10 cellular contexts compared by ENCODE assay signal in genomic region chr15:65954289-65954741, GRCh38.
DNase-seq lines count a peak whose midpoint lies in the region; ATAC-seq and TF ChIP-seq lines count a peak whose summit lies in the region.
"Had no signal": no experiment of that assay in that cellular context is flagged by ENCODE, and none has a peak within 500 bp of the region (broad histone marks: within the 10 kb centered on the region; RNA-seq: fewer than 3 reads in every experiment).

No MANE protein-coding gene starts in this region.

- no peak overlapping the region for H2BK12ac ChIP-seq in mesenchymal stem cell (ENCODE audit: low read length in 2 of 2)

- H3K27me3 ChIP-seq in HCT116 (ENCODE audit: insufficient read depth, low read length) (peaks cover 5% of the 10 kb centered on the region; the same call in 1 of the 2 replicates), mesendoderm (ENCODE audit: insufficient read depth, low read length, poor library complexity) (no peaks in the 10 kb centered on the region), mesenchymal stem cell (ENCODE audit: control insufficient read depth in 1 of 2, insufficient read depth in 1 of 2, low read length in 2 of 2) (peaks cover 37 to 62% of the 10 kb centered on the region in 2 experiments)
- no peaks in the 10 kb centered on the region for H3K27me3 ChIP-seq in CD8-positive, alpha-beta T cell (ENCODE audit: insufficient read depth, low read length)

- H3K9ac ChIP-seq in HCT116 (ENCODE audit: low read length) (no peak overlapping the region), mesendoderm (ENCODE audit: low read length) (no peak overlapping the region), mesenchymal stem cell (ENCODE audit: low read length) (no peak overlapping the region)

- no peak overlapping the region for H2BK15ac ChIP-seq in mesendoderm (replicated peaks; ENCODE audit: low read depth)
- H2BK15ac ChIP-seq in mesenchymal stem cell (ENCODE audit: low read depth, poor library complexity, severe bottlenecking) = no peak overlapping the region

- ATAC-seq in HCT116 (peak; percentile 89), GM18868 (IDR thresholded peaks at IDR 0.05; ENCODE audit: unreplicated experiment) (no peak)
- ATAC-seq in CD8-positive, alpha-beta T cell = no peak

- H3K4me3 ChIP-seq in HCT116 (replicated peaks in 1 of 2; ENCODE audit: low read depth in 1 of 2, low read length in 2 of 2) (no peak overlapping the region), mesendoderm (ENCODE audit: low read length) (no peak overlapping the region), mesenchymal stem cell (ENCODE audit: insufficient read depth in 1 of 2, low read depth in 1 of 2, low read length in 2 of 2) (no peak overlapping the region)
- no peak overlapping the region for H3K4me3 ChIP-seq in CD8-positive, alpha-beta T cell (ENCODE audit: low read depth, low read length)

- H4K5ac ChIP-seq in mesendoderm (ENCODE audit: low read length) = no peak overlapping the region

- no TSS peak for BruUV-seq in HCT116 (replicated peaks; lab: Mats Ljungman, UMichigan)

- DNase-seq in HCT116 (ENCODE audit: low read depth, low spot score) (peak; percentile 31), NCI-H226 (peak; percentile 78), mesendoderm (peak; percentile 96), Ammon's horn (ENCODE audit: low spot score) (no peak), mesenchymal stem cell (no peak)
- no peak for DNase-seq in CD8-positive, alpha-beta T cell
- DNase-seq: KG1, small intestine had no signal

- H3K27ac ChIP-seq in HCT116 (ENCODE audit: low read depth, low read length) (no peak overlapping the region), mesendoderm (ENCODE audit: low read depth, low read length) (no peak overlapping the region), mesenchymal stem cell (ENCODE audit: low read length, poor library complexity, severe bottlenecking) (no peak overlapping the region)
- H3K27ac ChIP-seq in CD8-positive, alpha-beta T cell (ENCODE audit: low read depth, low read length) = no peak overlapping the region

- POLR2A ChIA-PET in HCT116 (lab: Charles Lee) = no interaction called here
- POLR2A ChIA-PET in CD8-positive, alpha-beta T cell (lab: Charles Lee) = no interaction called here

- H4K8ac ChIP-seq in mesendoderm (ENCODE audit: low read depth, low read length) = no peak overlapping the region
- H4K8ac ChIP-seq in mesenchymal stem cell (ENCODE audit: low read length) = no peak overlapping the region

- no peak overlapping the region for H4K91ac ChIP-seq in mesenchymal stem cell (ENCODE audit: low read length)

- H3K14ac ChIP-seq in mesenchymal stem cell (ENCODE audit: low read length in 2 of 2) = no peak overlapping the region

- H3K4me2 ChIP-seq in HCT116 (ENCODE audit: low read length) (peak overlapping the region; percentile 25), mesendoderm (ENCODE audit: low read length) (no peak overlapping the region), mesenchymal stem cell (ENCODE audit: low read length, poor library complexity, severe bottlenecking) (no peak overlapping the region)

- TF ChIP-seq RAD21 in HCT116 (IDR thresholded peaks at IDR 0.05; ENCODE audit: low read depth) = no peak

- no peak overlapping the region for H3K4me3 Mint-ChIP-seq in brain
- H3K4me3 Mint-ChIP-seq in CD8-positive, alpha-beta T cell = no peak overlapping the region

- H3K79me2 ChIP-seq in HCT116 (ENCODE audit: insufficient read depth, low read length) (no peaks in the 10 kb centered on the region), mesendoderm (ENCODE audit: control insufficient read depth, insufficient read depth, low read length) (no peaks in the 10 kb centered on the region)

- peaks cover 9% of the 10 kb centered on the region for H3K27me3 Mint-ChIP-seq in brain
- peaks cover 11% of the 10 kb centered on the region for H3K27me3 Mint-ChIP-seq in CD8-positive, alpha-beta T cell (ENCODE audit: low read depth)

- no peak overlapping the region for H3K56ac ChIP-seq in mesendoderm (ENCODE audit: low read length)

- no CpG with 5 or more reads among the region's 4 CpGs for WGBS in mesendoderm (ENCODE audit: extremely low coverage, insufficient coverage, low lambda C conversion rate)
- 47% methylated on average over 4 of the region's 4 CpGs for WGBS in mesenchymal stem cell

- H2AK5ac ChIP-seq in mesendoderm (ENCODE audit: low read length) = no peak overlapping the region
- H2AK5ac ChIP-seq in mesenchymal stem cell (ENCODE audit: low read length, severe bottlenecking) = no peak overlapping the region

- no peaks in the 10 kb centered on the region for H3K9me2 ChIP-seq in HCT116 (ENCODE audit: insufficient read depth)

- no peak overlapping the region for H3K4ac ChIP-seq in mesendoderm (ENCODE audit: low read depth, low read length)
- no peak overlapping the region for H3K4ac ChIP-seq in mesenchymal stem cell (ENCODE audit: low read depth in 1 of 2, low read length in 2 of 2)

- CTCF ChIA-PET in HCT116 (lab: Charles Lee) = no interaction called here
- CTCF ChIA-PET in CD8-positive, alpha-beta T cell (lab: Charles Lee) = no interaction called here

- H3K27ac Mint-ChIP-seq in brain = peak overlapping the region in 3 of 5 experiments; percentile 44 to 87 (median 85)
- no peak overlapping the region for H3K27ac Mint-ChIP-seq in CD8-positive, alpha-beta T cell

- H3K4me1 Mint-ChIP-seq in brain = peaks cover 48% of the 10 kb centered on the region
- H3K4me1 Mint-ChIP-seq in CD8-positive, alpha-beta T cell (ENCODE audit: low read depth) = no peaks in the 10 kb centered on the region

- intact Hi-C loops in HCT116 (cut with micrococcal nuclease) = no loop called here
- intact Hi-C loops in CD8-positive, alpha-beta T cell (cut with DNase I, micrococcal nuclease) = no loop called here

- H3K23ac ChIP-seq in mesendoderm (ENCODE audit: low read length) (no peak overlapping the region), mesenchymal stem cell (ENCODE audit: low read length in 2 of 2) (no peak overlapping the region)

- no peaks in the 10 kb centered on the region for H3K79me1 ChIP-seq in mesendoderm (ENCODE audit: low read length)
- H3K79me1 ChIP-seq in mesenchymal stem cell (replicated peaks; ENCODE audit: low read length, poor library complexity, severe bottlenecking) = no peaks in the 10 kb centered on the region

- no peaks in the 10 kb centered on the region for H3K36me3 ChIP-seq in HCT116 (ENCODE audit: control insufficient read depth in 1 of 2, insufficient read depth in 2 of 2, low read length in 2 of 2)
- H3K36me3 ChIP-seq in mesendoderm (ENCODE audit: control insufficient read depth, insufficient read depth, low read length) = no peaks in the 10 kb centered on the region
- no peaks in the 10 kb centered on the region for H3K36me3 ChIP-seq in mesenchymal stem cell (ENCODE audit: control insufficient read depth in 1 of 2, insufficient read depth in 2 of 2, low read depth in 1 of 2, low read length in 2 of 2)
- H3K36me3 ChIP-seq in CD8-positive, alpha-beta T cell (ENCODE audit: insufficient read depth, low read length) = no peaks in the 10 kb centered on the region

- H3K4me1 ChIP-seq in HCT116 (ENCODE audit: control insufficient read depth in 1 of 2, insufficient read depth in 2 of 2, low read length in 2 of 2) (peaks cover 7 to 17% of the 10 kb centered on the region in 2 experiments), mesendoderm (ENCODE audit: control insufficient read depth, low read depth, low read length) (peaks cover 3% of the 10 kb centered on the region), mesenchymal stem cell (ENCODE audit: control insufficient read depth, insufficient read depth, low read depth, low read length) (peaks cover 3% of the 10 kb centered on the region)
- H3K4me1 ChIP-seq in CD8-positive, alpha-beta T cell (ENCODE audit: insufficient read depth, low read length) = no peaks in the 10 kb centered on the region

- H2AFZ ChIP-seq in HCT116 (ENCODE audit: low read depth, low read length, poor library complexity, severe bottlenecking) (no peak overlapping the region), mesenchymal stem cell (ENCODE audit: low read depth, low read length) (no peak overlapping the region)

- H2BK120ac ChIP-seq in mesendoderm (ENCODE audit: low read depth, low read length) = no peak overlapping the region
- H2BK120ac ChIP-seq in mesenchymal stem cell (ENCODE audit: low read depth, low read length) = no peak overlapping the region

- H3K9me3 ChIP-seq in HCT116 (ENCODE audit: control insufficient read depth in 1 of 2, insufficient read depth in 1 of 2, low read depth in 1 of 2, low read length in 2 of 2) (no peaks in the 10 kb centered on the region), mesenchymal stem cell (ENCODE audit: control insufficient read depth, low read length) (no peaks in the 10 kb centered on the region)
- H3K9me3 ChIP-seq in CD8-positive, alpha-beta T cell (ENCODE audit: low read length) = no peaks in the 10 kb centered on the region

- H3K36me3 Mint-ChIP-seq in brain = no peaks in the 10 kb centered on the region
- no peaks in the 10 kb centered on the region for H3K36me3 Mint-ChIP-seq in CD8-positive, alpha-beta T cell

- RAD21 ChIA-PET in HCT116 (lab: Charles Lee; ENCODE audit: low non-redundant PET in 1 of 2, low total read pairs in 2 of 2, uncharacterized antibody in 2 of 2, unreplicated experiment in 2 of 2) = no interaction called here

- H2BK5ac ChIP-seq in mesendoderm (ENCODE audit: low read length) (no peak overlapping the region), mesenchymal stem cell (ENCODE audit: low read depth, low read length, poor library complexity, severe bottlenecking) (no peak overlapping the region)

- H3K18ac ChIP-seq in mesendoderm (ENCODE audit: low read length) = no peak overlapping the region
- no peak overlapping the region for H3K18ac ChIP-seq in mesenchymal stem cell (ENCODE audit: low read depth in 1 of 2, low read length in 2 of 2)

- TF ChIP-seq CTCF in HCT116 (IDR thresholded peaks at IDR 0.05 in 2 of 3, conservative IDR thresholded peaks at IDR 0.05 in 1 of 3; ENCODE audit: borderline replicate concordance in 1 of 3, insufficient read depth in 1 of 3, low read depth in 2 of 3, low read length in 2 of 3) = no peak
- TF ChIP-seq CTCF in brain (conservative IDR thresholded peaks at IDR 0.05) = no peak
- TF ChIP-seq CTCF in CD8-positive, alpha-beta T cell (IDR thresholded peaks at IDR 0.05) = no peak

- H4K20me1 ChIP-seq in HCT116 (ENCODE audit: insufficient read depth) = no peaks in the 10 kb centered on the region

- no peak for TF ChIP-seq POLR2A in HCT116 (IDR thresholded peaks at IDR 0.05; ENCODE audit: borderline replicate concordance, extremely low read depth, insufficient read depth, insufficient read length)

- peaks cover 0 to 9% (median 0%) of the 10 kb centered on the region in 5 experiments for H3K9me3 Mint-ChIP-seq in brain
- H3K9me3 Mint-ChIP-seq in CD8-positive, alpha-beta T cell = no peaks in the 10 kb centered on the region

TF ChIP-seq in HCT116, 20 proteins besides CTCF, POLR2A, EP300 and RAD21 (continues in another document):
- peak; percentile 29; the same call in 1 of the 2 replicates for TF ChIP-seq FOSL1 (IDR thresholded peaks at IDR 0.05; ENCODE audit: low read depth)
- no peak for TF ChIP-seq MAX (IDR thresholded peaks at IDR 0.05)
- TF ChIP-seq CEBPB (IDR thresholded peaks at IDR 0.05; ENCODE audit: low read depth) = no peak
- TF ChIP-seq CBX3 (IDR thresholded peaks at IDR 0.05; ENCODE audit: low read depth) = no peak
- no peak for TF ChIP-seq SIN3A (IDR thresholded peaks at IDR 0.05; ENCODE audit: low read depth)

Comparison
In these comparisons a context has a peak if more than half of its experiments do, and no peak if none do; other contexts are left out.
1. DNase-seq: peak in HCT116 (single experiment), NCI-H226 (single experiment) and mesendoderm (single experiment); none in Ammon's horn (single experiment), mesenchymal stem cell (single experiment) and CD8-positive, alpha-beta T cell (0 of 7).